Comparison of ENCODE assay signal across 26 cellular contexts in the genomic region with DNA sequence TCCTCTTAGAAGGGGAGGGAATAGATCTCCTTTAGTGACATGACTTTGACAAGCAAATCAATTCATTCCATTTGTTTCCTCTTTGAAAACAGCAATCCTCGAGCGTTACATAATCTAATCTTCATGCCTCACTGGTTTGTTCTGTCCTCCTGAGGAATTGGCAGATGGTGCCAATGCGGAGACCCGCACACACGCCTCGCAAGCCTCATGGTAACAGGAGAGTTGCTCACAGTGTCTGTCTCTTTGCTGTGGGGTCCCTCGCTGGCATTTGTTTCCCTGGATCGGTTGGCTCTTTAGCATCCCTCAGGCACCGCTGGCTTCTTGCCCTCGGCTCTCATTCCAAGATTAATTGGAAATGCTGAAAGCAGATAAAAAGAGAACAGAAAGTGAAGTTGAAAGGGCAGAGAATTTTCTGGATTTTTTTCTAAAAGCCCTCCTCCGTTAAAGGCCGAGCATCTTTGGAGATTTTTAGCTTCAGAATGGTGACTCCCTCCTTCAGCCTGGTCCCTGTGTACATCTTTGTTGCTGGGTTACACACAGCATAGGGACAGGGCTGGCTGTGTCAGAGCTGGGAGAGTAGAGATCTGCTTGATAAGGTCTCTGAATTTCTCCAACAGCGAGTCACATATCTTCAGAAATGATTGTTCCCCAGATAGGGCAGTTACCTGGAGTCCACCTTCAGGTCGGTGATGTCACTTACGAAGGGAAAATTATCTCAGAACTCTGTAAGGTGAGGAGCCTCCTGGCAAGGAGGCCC. TPM values are rescaled to one million over a fixed set of nuclear protein-coding genes. Genes with fewer than 3 reads are reported as not detected.
DNase-seq lines count a peak whose midpoint lies in the region; ATAC-seq, FAIRE-seq and TF ChIP-seq lines count a peak whose summit lies in the region.
"Had no signal": no experiment of that assay in that cellular context is flagged by ENCODE, and none has a peak within 500 bp of the region (broad histone marks: within the 10 kb centered on the region; RNA-seq: fewer than 3 reads in every experiment).

No MANE protein-coding gene starts in this region.

- peaks cover 2% of the 10 kb centered on the region for H3K9me3 Mint-ChIP-seq in astrocyte (ENCODE audit: unreplicated experiment)
- H3K9me3 Mint-ChIP-seq: activated T-cell treated with anti-CD3 and anti-CD28 coated beads, Interleukin-2, amount 50 U/mL, for 4 hours had no signal

- H3K4me2 ChIP-seq in astrocyte (ENCODE audit: low read length), result no peak overlapping the region

- peak; percentile 38 to 79 for DNase-seq in NCI-H524 (lab: John Stamatoyannopoulos, UW)
- DNase-seq in NCI-H524 treated with DMSO at 0.1 percent for 48 hours (lab: John Stamatoyannopoulos, UW), result no peak
- DNase-seq in astrocyte (ENCODE audit: low read depth), result no peak
- DNase-seq in activated CD4-positive, alpha-beta T cell treated with anti-CD3 and anti-CD28 coated beads, Interleukin-2, amount 50 U/mL, for 4 hours, result no peak
- DNase-seq in stimulated activated naive CD8-positive, alpha-beta T cell treated with anti-CD3 and anti-CD28 coated beads, Interleukin-15, Interleukin-2, amounts not matched to agents 100 U/mL and 50 U/mL, for 24 hours, result no peak
- DNase-seq: 8988T; activated CD4-positive, CD25-positive, alpha-beta regulatory T cell treated with anti-CD3 and anti-CD28 coated beads, Interleukin-2, amount 50 U/mL, for 72 hours; activated naive CD4-positive, alpha-beta T cell treated with Interleukin-2 at 50 U/mL for 16 hours; activated T-cell treated with anti-CD3 and anti-CD28 coated beads, Interleukin-2, amount 50 U/mL, for 4 hours; AML-193; amniotic stem cell; central memory CD4-positive, alpha-beta T cell; effector CD4-positive, alpha-beta T cell; foreskin melanocyte; lower lobe of right lung; NCI-H1092 treated with DMSO at 0.1 percent for 48 hours; NCI-H2107; NCI-H69; stimulated activated CD4-positive, alpha-beta T cell treated with anti-CD3 and anti-CD28 coated beads, Interleukin-2, amount 100 ng/mL, for 48 hours; stimulated activated naive CD4-positive, alpha-beta T cell had no signal

- no peaks in the 10 kb centered on the region for H3K4me1 ChIP-seq in astrocyte (ENCODE audit: insufficient read depth, low read length)
- H3K4me1 ChIP-seq: lower lobe of right lung had no signal

- no peak overlapping the region for H3K4me3 Mint-ChIP-seq in astrocyte (ENCODE audit: unreplicated experiment)
- H3K4me3 Mint-ChIP-seq: activated T-cell treated with anti-CD3 and anti-CD28 coated beads, Interleukin-2, amount 50 U/mL, for 4 hours had no signal

- no peak overlapping the region for H3K4me3 ChIP-seq in astrocyte (ENCODE audit: insufficient read depth, low read depth, low read length)
- H3K4me3 ChIP-seq: lower lobe of right lung had no signal

- no peaks in the 10 kb centered on the region for H3K4me1 Mint-ChIP-seq in astrocyte (ENCODE audit: low read depth, unreplicated experiment)

- no peaks in the 10 kb centered on the region for H3K79me2 ChIP-seq in astrocyte (ENCODE audit: insufficient read depth, low read length)

- H3K27ac Mint-ChIP-seq in astrocyte (ENCODE audit: unreplicated experiment), result no peak overlapping the region

- H3K27ac ChIP-seq in astrocyte (ENCODE audit: low read depth, low read length) (no peak overlapping the region), layer of hippocampus (ENCODE audit: low read depth, low read length) (peak overlapping the region; percentile 36)
- H3K27ac ChIP-seq: lower lobe of right lung had no signal

- no peak for TF ChIP-seq CTCF in astrocyte (IDR thresholded peaks at IDR 0.05; ENCODE audit: insufficient read depth, low read depth, low read length)

- H3K9ac ChIP-seq in astrocyte (ENCODE audit: low read length), result no peak overlapping the region

- H3K36me3 Mint-ChIP-seq in astrocyte (ENCODE audit: low read depth, unreplicated experiment), result no peaks in the 10 kb centered on the region

- no peaks in the 10 kb centered on the region for H3K9me3 ChIP-seq in astrocyte (ENCODE audit: insufficient read depth, low read depth, low read length)
- H3K9me3 ChIP-seq: lower lobe of right lung had no signal

- H3K27me3 ChIP-seq in astrocyte (ENCODE audit: insufficient read depth, low read length), result peaks cover 28% of the 10 kb centered on the region
- H3K27me3 ChIP-seq in layer of hippocampus (ENCODE audit: control insufficient read depth, insufficient read depth, low read length), result no peaks in the 10 kb centered on the region

- H3K36me3 ChIP-seq in astrocyte (ENCODE audit: insufficient read depth, low read length), result no peaks in the 10 kb centered on the region
- H3K36me3 ChIP-seq: lower lobe of right lung had no signal

- no peaks in the 10 kb centered on the region for H4K20me1 ChIP-seq in astrocyte (ENCODE audit: insufficient read depth, low read length)

- ATAC-seq in HG03354 (IDR thresholded peaks at IDR 0.05; ENCODE audit: poor library complexity, severe bottlenecking, unreplicated experiment), result no peak
- no peak for ATAC-seq in HG02852 (IDR thresholded peaks at IDR 0.05; ENCODE audit: unreplicated experiment)
- ATAC-seq in stimulated activated naive CD8-positive, alpha-beta T cell treated with anti-CD3 and anti-CD28 coated beads, Interleukin-15, Interleukin-2, amounts not matched to agents 100 U/mL and 50 U/mL, for 24 hours, result no peak
- ATAC-seq: activated T-cell treated with anti-CD3 and anti-CD28 coated beads, Interleukin-2, amount 50 U/mL, for 4 hours; lower lobe of right lung; Right ventricle myocardium inferior had no signal

- H2AFZ ChIP-seq in astrocyte (ENCODE audit: low read depth, low read length), result peak overlapping the region; percentile 26

- peaks cover 30% of the 10 kb centered on the region for H3K27me3 Mint-ChIP-seq in astrocyte (ENCODE audit: low read depth, unreplicated experiment)

- no peak for FAIRE-seq in astrocyte (lab: Jason Lieb, UNC)
- FAIRE-seq: islet of Langerhans had no signal

RNA-seq across cellular contexts. Expression of gene CABP1, which starts 10.1 kb away (rescaled TPM):
- 0.19 and 0.30 TPM in 2 replicates for total RNA-seq in astrocyte
- total RNA-seq: LHCN-M2 had no signal

RNA-seq across cellular contexts. Expression of gene POP5, which starts 49.1 kb away (rescaled TPM):
- 31.3 and 36.0 TPM in 2 replicates for total RNA-seq in astrocyte

RNA-seq across cellular contexts. Expression of gene MLEC, which starts 56.6 kb away (rescaled TPM):
- 137 and 152 TPM in 2 replicates for total RNA-seq in astrocyte

Comparison
In these comparisons a context has a peak if more than half of its experiments do, and no peak if none do; other contexts are left out.
1. DNase-seq: peak in NCI-H524 (2 of 2); none in NCI-H524 treated with DMSO at 0.1 percent for 48 hours (single experiment), astrocyte (single experiment), activated CD4-positive, alpha-beta T cell treated with anti-CD3 and anti-CD28 coated beads, Interleukin-2, amount 50 U/mL, for 4 hours (0 of 2) and stimulated activated naive CD8-positive, alpha-beta T cell treated with anti-CD3 and anti-CD28 coated beads, Interleukin-15, Interleukin-2, amounts not matched to agents 100 U/mL and 50 U/mL, for 24 hours (single experiment).